Comparison of ENCODE assay signal across 8 cellular contexts in genomic region chr1:200302893-200303250, GRCh38.
A peak's percentile ranks its signal among the peaks of the same experiment; 100 is the strongest.
DNase-seq lines count a peak whose midpoint lies in the region; ATAC-seq and TF ChIP-seq lines count a peak whose summit lies in the region.

No MANE protein-coding gene starts in this region.

- WGBS in lung, 2 donors, result 23 to 47% methylated on average over 12 of the region's 12 CpGs
- WGBS in transverse colon (ENCODE audit: low coverage in 1 of 2), 2 donors, result 55 to 63% methylated on average over 7 to 12 of the region's 12 CpGs

- peaks cover 15% of the 10 kb centered on the region for H3K4me1 Mint-ChIP-seq in chondrocyte (ENCODE audit: low read depth)

- TF ChIP-seq CTCF in DOHH2 (IDR thresholded peaks at IDR 0.05; ENCODE audit: low read depth, low read length, poor library complexity, severe bottlenecking) (no peak), chondrocyte (IDR thresholded peaks at IDR 0.05) (no peak), lung (IDR thresholded peaks at IDR 0.05; ENCODE audit: control extremely low read depth, extremely low read depth) (no peak), transverse colon (IDR thresholded peaks at IDR 0.05) (no peak)

- H3K9ac ChIP-seq in Karpas-422 (ENCODE audit: low read length), result peak overlapping the region; percentile 63

- no peak for TF ChIP-seq POLR2A in transverse colon (IDR thresholded peaks at IDR 0.05)

- H3F3A ChIP-seq in DOHH2 (ENCODE audit: control insufficient read depth, insufficient read depth), result peaks cover 11% of the 10 kb centered on the region

- H3K4me2 ChIP-seq in DOHH2 (ENCODE audit: low read length), result peak overlapping the region; percentile 71
- H3K4me2 ChIP-seq in Karpas-422 (ENCODE audit: low read depth, low read length, poor library complexity, severe bottlenecking), result peak overlapping the region; percentile 97

- peak overlapping the region; percentile 76 for H3K4me3 Mint-ChIP-seq in chondrocyte (ENCODE audit: unreplicated experiment)

- peaks cover 2% of the 10 kb centered on the region for H3K36me3 Mint-ChIP-seq in chondrocyte (ENCODE audit: low read depth)

- H3K27me3 Mint-ChIP-seq in chondrocyte (ENCODE audit: low read depth), result peaks cover 9% of the 10 kb centered on the region

- H3K27ac ChIP-seq in DOHH2 (ENCODE audit: low read depth, low read length), result no peak overlapping the region
- no peak overlapping the region for H3K27ac ChIP-seq in Karpas-422 (ENCODE audit: low read length)
- no peak overlapping the region for H3K27ac ChIP-seq in lung (ENCODE audit: low read depth in 1 of 2, low read length in 1 of 2)
- H3K27ac ChIP-seq in transverse colon, result peak overlapping the region in 2 of 4 donors; percentile 27 to 57

- H2AFZ ChIP-seq in Karpas-422 (ENCODE audit: low read length), result peak overlapping the region; percentile 79

- in situ Hi-C loops in transverse colon (cut with MboI; ENCODE audit: low pct_ligation_motif_present in 1 of 4, low pct_unique_long_range_greater_than_20kb in 1 of 4, low sequenced_read_pairs in 3 of 4), result loop anchor here in 1 of 4 donors (25.0 kb wide), 1 partner anchor 616 kb away; no protein-coding TSS in a partner anchor

- no peak for DNase-seq in Karpas-422
- DNase-seq in chondrocyte (ENCODE audit: low spot score), result no peak
- no peak for DNase-seq in lung (ENCODE audit: low spot score)
- DNase-seq in transverse colon, result no peak
- no peak for DNase-seq in NOMO-1 treated with DMSO at 0.1 percent for 48 hours (lab: John Stamatoyannopoulos, UW; ENCODE audit: unreplicated experiment)
- DNase-seq in GDM1 (lab: John Stamatoyannopoulos, UW), result no peak

- TF ChIP-seq EP300 in transverse colon (IDR thresholded peaks at IDR 0.05; ENCODE audit: low read depth), result no peak

- ATAC-seq in lung (ENCODE audit: insufficient read depth, low FRiP score) (peak; percentile 27), HG03460 (IDR thresholded peaks at IDR 0.05; ENCODE audit: unreplicated experiment) (no peak)

- H3K4me3 ChIP-seq in DOHH2 (ENCODE audit: low read length), result peak overlapping the region; percentile 61
- peak overlapping the region; percentile 80 for H3K4me3 ChIP-seq in Karpas-422 (ENCODE audit: low read length)
- peak overlapping the region; percentile 33 for H3K4me3 ChIP-seq in lung
- H3K4me3 ChIP-seq in transverse colon, result peak overlapping the region; percentile 40 to 69 (median 48)

- H3K36me3 ChIP-seq in DOHH2 (ENCODE audit: control insufficient read depth, low read length) (no peaks in the 10 kb centered on the region), Karpas-422 (ENCODE audit: insufficient read depth, low read length) (no peaks in the 10 kb centered on the region), lung (ENCODE audit: control insufficient read depth in 2 of 2, insufficient read depth in 2 of 2, low read length in 2 of 2) (no peaks in the 10 kb centered on the region), transverse colon (no peaks in the 10 kb centered on the region)

- H3K9me2 ChIP-seq in DOHH2 (replicated peaks; ENCODE audit: control insufficient read depth, low read length) (no peaks in the 10 kb centered on the region), Karpas-422 (replicated peaks; ENCODE audit: insufficient read depth, low read length) (no peaks in the 10 kb centered on the region)

- H3K4me1 ChIP-seq in DOHH2 (ENCODE audit: control insufficient read depth, low read length) (peaks cover 53% of the 10 kb centered on the region), Karpas-422 (ENCODE audit: low read length) (peaks cover 64% of the 10 kb centered on the region), lung (ENCODE audit: control insufficient read depth in 2 of 2, insufficient read depth in 2 of 2, low read length in 2 of 2) (no peaks in the 10 kb centered on the region), transverse colon (peaks cover 0 to 10% (median 6%) of the 10 kb centered on the region in 4 donors)

- H3K9me3 ChIP-seq in DOHH2 (ENCODE audit: control insufficient read depth, insufficient read depth, low read length), result no peaks in the 10 kb centered on the region
- no peaks in the 10 kb centered on the region for H3K9me3 ChIP-seq in Karpas-422 (ENCODE audit: low read length)
- H3K9me3 ChIP-seq in lung (ENCODE audit: control insufficient read depth in 2 of 2, insufficient read depth in 1 of 2, low read length in 1 of 2), result no peaks in the 10 kb centered on the region
- H3K9me3 ChIP-seq in transverse colon, result no peaks in the 10 kb centered on the region

- H3K27me3 ChIP-seq in DOHH2 (ENCODE audit: control insufficient read depth, low read length) (peaks cover 65% of the 10 kb centered on the region), Karpas-422 (ENCODE audit: low read length) (no peaks in the 10 kb centered on the region), lung (ENCODE audit: control insufficient read depth, insufficient read depth) (no peaks in the 10 kb centered on the region), transverse colon (no peaks in the 10 kb centered on the region)

- intact Hi-C loops in transverse colon (cut with DNase I; ENCODE audit: low total_unique reads), result no loop called here

- H3K79me2 ChIP-seq in DOHH2 (ENCODE audit: control insufficient read depth, low read length) (no peaks in the 10 kb centered on the region), Karpas-422 (ENCODE audit: low read length) (no peaks in the 10 kb centered on the region)

- H3K27ac Mint-ChIP-seq in chondrocyte (ENCODE audit: unreplicated experiment), result no peak overlapping the region

- no peaks in the 10 kb centered on the region; the same call in 1 of the 2 replicates for H4K20me1 ChIP-seq in DOHH2 (ENCODE audit: control insufficient read depth, insufficient read depth, low read depth, low read length)
- H4K20me1 ChIP-seq in Karpas-422 (ENCODE audit: insufficient read depth, low read depth, low read length), result no peaks in the 10 kb centered on the region

- H3K9me3 Mint-ChIP-seq in chondrocyte (ENCODE audit: low read depth), result no peaks in the 10 kb centered on the region
